Comparison of ENCODE assay signal across 15 cellular contexts in genomic region chr10:6214612-6215011, GRCh38. TPM values are rescaled to one million over a fixed set of nuclear protein-coding genes. Genes with fewer than 3 reads are reported as not detected.
DNase-seq lines count a peak whose midpoint lies in the region; ATAC-seq and TF ChIP-seq lines count a peak whose summit lies in the region.
"Had no signal": no experiment of that assay in that cellular context is flagged by ENCODE, and none has a peak within 500 bp of the region (broad histone marks: within the 10 kb centered on the region; RNA-seq: fewer than 3 reads in every experiment).

No MANE protein-coding gene starts in this region.

- in situ Hi-C loops in gastrocnemius medialis (cut with MboI; ENCODE audit: low sequenced_read_pairs in 4 of 4), result loop anchor here in 1 of 4 donors (10.0 kb wide), 1 partner anchor 190 kb away; no protein-coding TSS in a partner anchor

- H3K9me3 ChIP-seq in neuronal stem cell (replicated peaks in 1 of 2; ENCODE audit: control insufficient read depth in 2 of 2, insufficient read depth in 1 of 2, low read depth in 1 of 2, low read length in 2 of 2) (peaks cover 0 to 3% of the 10 kb centered on the region in 2 donors), gastrocnemius medialis (no peaks in the 10 kb centered on the region)
- H3K9me3 ChIP-seq: BLaER1 treated with 17β-estradiol and CSF1 and Interleukin-3, amounts not matched to agents 10 nM and 100 nM had no signal

- WGBS in neuronal stem cell (ENCODE audit: extremely low coverage in 2 of 2, insufficient read length in 2 of 2, insufficient replicate concordance in 1 of 2), 2 donors, result no CpG with 5 or more reads among the region's 7 CpGs

- no peak overlapping the region for H3K4me3 ChIP-seq in neuronal stem cell (ENCODE audit: low read length in 2 of 2)
- H3K4me3 ChIP-seq in gastrocnemius medialis, result no peak overlapping the region
- H3K4me3 ChIP-seq: BLaER1 treated with 17β-estradiol and CSF1 and Interleukin-3, amounts not matched to agents 10 nM and 100 nM had no signal

- peaks cover 14% of the 10 kb centered on the region for H3K79me1 ChIP-seq in neuronal stem cell (ENCODE audit: low read depth, low read length)

- H2BK15ac ChIP-seq in neuronal stem cell (ENCODE audit: low read length), result no peak overlapping the region

- ATAC-seq in left ventricle myocardium superior, result no peak
- no peak for ATAC-seq in Right ventricle myocardium superior (ENCODE audit: poor library complexity)
- ATAC-seq in gastrocnemius medialis, result no peak
- no peak for ATAC-seq in GM21390 (IDR thresholded peaks at IDR 0.05; ENCODE audit: unreplicated experiment)

- no peak for TF ChIP-seq CTCF in gastrocnemius medialis (IDR thresholded peaks at IDR 0.05 in 4 of 5, conservative IDR thresholded peaks at IDR 0.05 in 1 of 5)

- H2BK12ac ChIP-seq in neuronal stem cell (ENCODE audit: low read length), result no peak overlapping the region

- TF ChIP-seq POLR2A in gastrocnemius medialis (IDR thresholded peaks at IDR 0.05), result no peak

- no peaks in the 10 kb centered on the region for H3K27me3 ChIP-seq in neuronal stem cell (ENCODE audit: control insufficient read depth in 3 of 3, insufficient read depth in 3 of 3, low read depth in 1 of 3, low read length in 3 of 3)
- no peaks in the 10 kb centered on the region for H3K27me3 ChIP-seq in gastrocnemius medialis
- H3K27me3 ChIP-seq: BLaER1 treated with 17β-estradiol and CSF1 and Interleukin-3, amounts not matched to agents 10 nM and 100 nM had no signal

- peak overlapping the region; percentile 32 for H3K9ac ChIP-seq in neuronal stem cell (ENCODE audit: low read depth, low read length, poor library complexity)

- peak overlapping the region; percentile 56 for H2BK5ac ChIP-seq in neuronal stem cell (ENCODE audit: low read length)

- no peak overlapping the region for H2AFZ ChIP-seq in neuronal stem cell (ENCODE audit: low read length)

- H3K27ac ChIP-seq in neuronal stem cell (replicated peaks; ENCODE audit: low read length) (no peak overlapping the region), gastrocnemius medialis (peak overlapping the region; percentile 43 to 88 (median 77))
- H3K27ac ChIP-seq: BLaER1 treated with 17β-estradiol and CSF1 and Interleukin-3, amounts not matched to agents 10 nM and 100 nM had no signal

- no peak overlapping the region for H2AK5ac ChIP-seq in neuronal stem cell (ENCODE audit: low read depth, low read length)

- peak overlapping the region; percentile 17 for H3K23ac ChIP-seq in neuronal stem cell (ENCODE audit: low read depth, low read length, poor library complexity)

- DNase-seq in left ventricle myocardium superior (peak; percentile 6), Right ventricle myocardium superior (no peak), neuronal stem cell (ENCODE audit: low spot score) (no peak), gastrocnemius medialis (no peak), HUDEP-2 (lab: John Stamatoyannopoulos, UW; ENCODE audit: unreplicated experiment in 76 of 76) (no peak), medulla oblongata (ENCODE audit: extremely low spot score) (no peak)
- DNase-seq: 8988T; ACHN; CD4-positive, alpha-beta memory T cell; DMS79 treated with DMSO at 0.1 percent for 48 hours; GDM1; HCEC 1CT; HFFc6 had no signal

- no peak overlapping the region for H4K8ac ChIP-seq in neuronal stem cell (ENCODE audit: low read depth, low read length)

- H3K36me3 ChIP-seq in neuronal stem cell (replicated peaks in 1 of 2; ENCODE audit: control insufficient read depth in 2 of 2, insufficient read depth in 2 of 2, low read length in 2 of 2) (peaks cover 44 to 65% of the 10 kb centered on the region in 2 donors), gastrocnemius medialis (peaks cover 16 to 81% of the 10 kb centered on the region in 2 donors)

- H4K91ac ChIP-seq in neuronal stem cell (ENCODE audit: low read depth, low read length, poor library complexity), result no peak overlapping the region

- H3K18ac ChIP-seq in neuronal stem cell (ENCODE audit: low read length), result peak overlapping the region; percentile 60

- H3K14ac ChIP-seq in neuronal stem cell (ENCODE audit: low read length), result no peak overlapping the region

- H3K4ac ChIP-seq in neuronal stem cell (ENCODE audit: low read length), result no peak overlapping the region

- H2BK120ac ChIP-seq in neuronal stem cell (ENCODE audit: low read depth, low read length), result no peak overlapping the region

- peaks cover 13 to 26% of the 10 kb centered on the region in 2 donors for H3K4me1 ChIP-seq in neuronal stem cell (ENCODE audit: control insufficient read depth in 2 of 2, insufficient read depth in 1 of 2, low read depth in 1 of 2, low read length in 2 of 2)
- peaks cover 0 to 35% of the 10 kb centered on the region in 2 donors for H3K4me1 ChIP-seq in gastrocnemius medialis

- intact Hi-C loops in left ventricle myocardium superior (cut with micrococcal nuclease) (no loop called here), Right ventricle myocardium superior (cut with DNase I) (no loop called here), gastrocnemius medialis (cut with DNase I; ENCODE audit: low total_unique reads) (no loop called here)

- H3K4me2 ChIP-seq in neuronal stem cell (ENCODE audit: insufficient read depth, low read length, poor library complexity, severe bottlenecking), result no peak overlapping the region

RNA-seq across cellular contexts. Expression of gene PFKFB3, which starts 11.9 kb away (rescaled TPM):
- total RNA-seq in left ventricle myocardium superior (30.8 TPM), Right ventricle myocardium superior (24.7 TPM), gastrocnemius medialis (1,000 to 10,000 TPM in 1 of 4 donors, 100 to 1,000 TPM in 3; 218 to 1,159 (median 337) TPM)
- 11.4 TPM for polyA plus RNA-seq in neuronal stem cell (2013, experiment 1 of 2)
- 11.8 TPM for polyA plus RNA-seq in neuronal stem cell (2013, experiment 2 of 2)
